ENCODE assay signal across 12 cellular contexts in the genomic region with DNA sequence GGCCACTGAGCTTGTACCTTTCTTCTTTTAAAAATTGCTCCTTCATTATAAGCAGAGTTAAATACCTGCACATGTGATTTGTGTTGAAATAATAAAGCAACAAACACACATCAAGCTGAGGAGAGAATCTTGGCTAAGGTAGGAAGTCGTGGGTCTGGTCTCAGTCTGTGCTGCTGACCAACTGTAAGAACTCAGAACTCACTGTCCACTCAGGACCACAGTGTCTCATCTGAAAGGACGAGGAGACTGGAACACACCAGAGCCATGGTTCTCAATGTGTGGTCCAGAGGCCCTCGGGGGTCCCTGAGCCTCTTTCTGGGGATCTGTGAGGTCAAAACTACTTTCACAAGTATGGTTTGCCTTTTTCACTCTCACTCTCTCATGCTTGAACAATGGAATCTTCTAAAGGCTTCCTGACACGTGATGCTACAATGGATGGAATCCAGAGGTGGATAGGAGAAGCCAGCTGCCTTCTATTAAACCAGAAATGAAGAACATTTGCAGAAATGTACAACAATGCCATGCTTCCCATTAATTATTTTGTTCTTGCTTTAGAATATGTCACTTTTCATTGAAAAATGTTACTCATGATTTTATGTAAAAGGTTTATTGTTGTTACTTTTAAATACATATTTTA. TPM values are rescaled to one million over a fixed set of nuclear protein-coding genes. Genes with fewer than 3 reads are reported as not detected.
DNase-seq lines count a peak whose midpoint lies in the region; ATAC-seq and TF ChIP-seq lines count a peak whose summit lies in the region.
"Had no signal": no experiment of that assay in that cellular context is flagged by ENCODE, and none has a peak within 500 bp of the region (broad histone marks: within the 10 kb centered on the region; RNA-seq: fewer than 3 reads in every experiment).

No MANE protein-coding gene starts in this region.

- TF ChIP-seq EP300 in stomach (IDR thresholded peaks at IDR 0.05) = no peak

- ATAC-seq in GM19397 (IDR thresholded peaks at IDR 0.05; ENCODE audit: unreplicated experiment) = no peak

- intact Hi-C loops in stomach (cut with DNase I; ENCODE audit: low total_unique reads) = no loop called here

- H3K36me3 ChIP-seq in GM23248 (ENCODE audit: low read depth) = no peaks in the 10 kb centered on the region
- H3K36me3 ChIP-seq in stomach = no peaks in the 10 kb centered on the region
- H3K36me3 ChIP-seq: BE2C had no signal

- H3F3A ChIP-seq in GM23248 (ENCODE audit: insufficient read depth) = peaks cover 12% of the 10 kb centered on the region; the same call in 1 of the 2 replicates

- no peaks in the 10 kb centered on the region for H3K4me1 ChIP-seq in GM23248 (ENCODE audit: insufficient read depth)
- H3K4me1 ChIP-seq in stomach = peaks cover 3 to 16% (median 4%) of the 10 kb centered on the region in 4 donors

- WGBS in GM23248 (ENCODE audit: low coverage in 1 of 2, low lambda C conversion rate in 2 of 2, missing lambda C conversion rate in 2 of 2), 2 experiments = 16 to 18% methylated on average over 4 of the region's 4 CpGs
- 79 to 84% (median 82%) methylated on average over 4 of the region's 4 CpGs for WGBS in stomach, 5 donors

- no peak overlapping the region for H3K4me3 ChIP-seq in GM23248
- no peak overlapping the region for H3K4me3 ChIP-seq in stomach

- no peaks in the 10 kb centered on the region for H4K20me1 ChIP-seq in GM23248 (ENCODE audit: insufficient read depth)

- H3K9ac ChIP-seq in GM23248 = no peak overlapping the region

- no peaks in the 10 kb centered on the region for H3K79me2 ChIP-seq in GM23248 (ENCODE audit: insufficient read depth)

- H2AFZ ChIP-seq in GM23248 = no peak overlapping the region

- no peaks in the 10 kb centered on the region for H3K9me2 ChIP-seq in GM23248 (ENCODE audit: insufficient read depth)

- in situ Hi-C loops in GM23248 (cut with MboI) = no loop called here

- TF ChIP-seq POLR2A in stomach (IDR thresholded peaks at IDR 0.05) = no peak

- H3K27ac ChIP-seq in GM23248 (no peak overlapping the region), stomach (peak overlapping the region in 3 of 5 donors; percentile 38 to 82 (median 78)), caudate nucleus (ENCODE audit: low read depth, low read length) (no peak overlapping the region)
- H3K27ac ChIP-seq: HL-60 had no signal

- DNase-seq in GM23248 (peak; percentile 37), SW480 (ENCODE audit: low spot score) (peak; percentile 53), fibroblast of peridontal ligament (ENCODE audit: extremely low read depth) (peak; percentile 37), stomach (no peak), caudate nucleus (lab: John Stamatoyannopoulos, UW) (no peak), NCI-H69 (lab: John Stamatoyannopoulos, UW) (no peak)
- DNase-seq: activated B cell treated with CpG ODN at 0.5 μM for 24 hours, amniotic stem cell, BE2C, NCI-H1694 had no signal

- TF ChIP-seq CTCF in stomach (IDR thresholded peaks at IDR 0.05) = no peak

- no peak overlapping the region for H3K4me2 ChIP-seq in GM23248 (ENCODE audit: unreplicated experiment)

- H3K9me3 ChIP-seq in GM23248 (ENCODE audit: low read depth) (no peaks in the 10 kb centered on the region), stomach (no peaks in the 10 kb centered on the region)
- H3K9me3 ChIP-seq: BE2C had no signal

- H3K27me3 ChIP-seq in GM23248 (replicated peaks; ENCODE audit: insufficient read depth) (no peaks in the 10 kb centered on the region), stomach (no peaks in the 10 kb centered on the region)
- H3K27me3 ChIP-seq: BE2C had no signal

RNA-seq across cellular contexts. Expression of a gene that starts 17.3 kb away (rescaled TPM):
- 4.4 and 7.0 TPM in 2 replicates for total RNA-seq in GM23248 (2014; rRNA removed; shearing (Covaris generic))
- polyA plus RNA-seq in GM23248 (2016; fragmentation: Nextera tagmentation; extraction: Ambion mirVana) (7.3 and 7.9 TPM in 2 replicates), stomach (10 to 100 TPM; 40.2 to 60.3 (median 57.0) TPM)
- 10 to 100 TPM; 33.8 to 80.0 (median 44.3) TPM for total RNA-seq in stomach

Comparison
In these comparisons a context has a peak if more than half of its experiments do, and no peak if none do; other contexts are left out.
1. DNase-seq: peak in GM23248 (single experiment), SW480 (single experiment) and fibroblast of peridontal ligament (single experiment); none in stomach (single experiment), caudate nucleus (0 of 61) and NCI-H69 (single experiment).
2. H3K27ac ChIP-seq: peak in stomach (3 of 5); none in GM23248 (single experiment) and caudate nucleus (single experiment).